Comparison of ENCODE assay signal across 2 cellular contexts in the genomic region with DNA sequence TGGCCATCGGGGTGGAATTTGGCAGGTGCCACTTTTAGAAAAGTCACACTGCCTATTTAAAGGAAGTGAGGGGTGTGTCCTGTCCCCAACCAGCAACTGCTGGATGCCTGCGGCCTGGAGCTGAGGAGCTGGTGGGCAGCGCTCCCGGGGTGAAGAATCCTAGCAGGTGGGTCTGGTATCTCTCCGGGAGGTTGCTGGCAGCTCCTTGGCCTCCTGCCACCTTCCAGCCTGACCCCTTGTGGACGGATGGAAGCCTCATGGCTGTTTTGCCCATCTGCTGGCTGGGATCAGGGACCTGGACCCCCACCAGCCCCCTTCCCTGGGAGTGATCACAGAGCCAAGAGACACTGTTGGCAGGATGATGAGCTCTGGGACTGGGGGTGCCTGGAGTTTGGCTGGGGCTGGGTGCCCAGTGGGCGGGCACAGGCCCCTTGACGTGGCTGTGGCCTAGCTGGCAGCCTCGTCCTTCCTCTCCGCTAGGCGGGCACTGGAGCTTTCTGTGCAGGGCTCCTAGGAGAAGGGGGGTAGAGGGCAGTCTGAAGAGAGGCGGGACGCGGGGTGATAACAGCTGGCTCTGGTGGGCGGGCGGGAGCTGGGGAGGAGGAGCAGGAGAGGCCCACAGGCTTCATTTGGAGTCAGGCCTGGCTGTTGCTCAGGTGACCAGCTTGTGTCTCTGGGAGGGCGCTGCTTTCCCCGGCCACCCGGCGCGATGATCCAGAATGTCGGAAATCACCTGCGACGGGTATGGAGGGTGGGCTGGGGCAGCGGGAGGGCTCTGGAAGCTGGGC.
TF ChIP-seq lines count a peak whose summit lies in the region.

A gene (plus strand): TSS at position 628 of the 788 bp plus-strand sequence. CDS start 82 bp downstream, at position 710.

TF ChIP-seq in HCT116, 20 proteins besides CTCF, POLR2A, EP300 and RAD21:
- TF ChIP-seq YY1 (IDR thresholded peaks at IDR 0.05; ENCODE audit: extremely low read depth, insufficient replicate concordance, low read depth, low read length), result no peak
- no peak for TF ChIP-seq JUND (IDR thresholded peaks at IDR 0.05)
- no peak for TF ChIP-seq EZH2phosphoT487 (IDR thresholded peaks at IDR 0.05; ENCODE audit: borderline replicate concordance)
- TF ChIP-seq, protein P1, sequence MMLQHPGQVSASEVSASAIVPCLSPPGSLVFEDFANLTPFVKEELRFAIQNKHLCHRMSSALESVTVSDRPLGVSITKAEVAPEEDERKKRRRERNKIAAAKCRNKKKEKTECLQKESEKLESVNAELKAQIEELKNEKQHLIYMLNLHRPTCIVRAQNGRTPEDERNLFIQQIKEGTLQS (IDR thresholded peaks at IDR 0.05), result no peak
- TF ChIP-seq POLR2AphosphoS5 (IDR thresholded peaks at IDR 0.05; ENCODE audit: low read depth, low read length), result no peak
- no peak for TF ChIP-seq CBX3 (IDR thresholded peaks at IDR 0.05; ENCODE audit: low read depth)
- TF ChIP-seq SIN3A (IDR thresholded peaks at IDR 0.05; ENCODE audit: low read depth), result no peak
- no peak for TF ChIP-seq FOSL1 (IDR thresholded peaks at IDR 0.05; ENCODE audit: low read depth)
- no peak for TF ChIP-seq SP1 (IDR thresholded peaks at IDR 0.05; ENCODE audit: low read depth)
- no peak for TF ChIP-seq EGR1 (IDR thresholded peaks at IDR 0.05; ENCODE audit: low read depth)
- TF ChIP-seq ZNF274 (IDR thresholded peaks at IDR 0.05; ENCODE audit: low read depth, low read length), result no peak
- TF ChIP-seq ZFX (IDR thresholded peaks at IDR 0.05), result no peak
- no peak for TF ChIP-seq ELF1 (IDR thresholded peaks at IDR 0.05; ENCODE audit: borderline replicate concordance, low read depth)
- TF ChIP-seq CEBPB (IDR thresholded peaks at IDR 0.05; ENCODE audit: low read depth), result no peak
- TF ChIP-seq, protein P2, sequence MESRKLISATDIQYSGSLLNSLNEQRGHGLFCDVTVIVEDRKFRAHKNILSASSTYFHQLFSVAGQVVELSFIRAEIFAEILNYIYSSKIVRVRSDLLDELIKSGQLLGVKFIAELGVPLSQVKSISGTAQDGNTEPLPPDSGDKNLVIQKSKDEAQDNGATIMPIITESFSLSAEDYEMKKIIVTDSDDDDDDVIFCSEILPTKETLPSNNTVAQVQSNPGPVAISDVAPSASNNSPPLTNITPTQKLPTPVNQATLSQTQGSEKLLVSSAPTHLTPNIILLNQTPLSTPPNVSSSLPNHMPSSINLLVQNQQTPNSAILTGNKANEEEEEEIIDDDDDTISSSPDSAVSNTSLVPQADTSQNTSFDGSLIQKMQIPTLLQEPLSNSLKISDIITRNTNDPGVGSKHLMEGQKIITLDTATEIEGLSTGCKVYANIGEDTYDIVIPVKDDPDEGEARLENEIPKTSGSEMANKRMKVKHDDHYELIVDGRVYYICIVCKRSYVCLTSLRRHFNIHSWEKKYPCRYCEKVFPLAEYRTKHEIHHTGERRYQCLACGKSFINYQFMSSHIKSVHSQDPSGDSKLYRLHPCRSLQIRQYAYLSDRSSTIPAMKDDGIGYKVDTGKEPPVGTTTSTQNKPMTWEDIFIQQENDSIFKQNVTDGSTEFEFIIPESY (IDR thresholded peaks at IDR 0.05; ENCODE audit: extremely low read depth, insufficient replicate concordance, low read length), result no peak
- no peak for TF ChIP-seq EZH2 (IDR thresholded peaks at IDR 0.05)

TF ChIP-seq in SK-N-SH, 30 proteins besides CTCF, POLR2A, EP300 and RAD21 (continued from another document):
- TF ChIP-seq, protein P3, sequence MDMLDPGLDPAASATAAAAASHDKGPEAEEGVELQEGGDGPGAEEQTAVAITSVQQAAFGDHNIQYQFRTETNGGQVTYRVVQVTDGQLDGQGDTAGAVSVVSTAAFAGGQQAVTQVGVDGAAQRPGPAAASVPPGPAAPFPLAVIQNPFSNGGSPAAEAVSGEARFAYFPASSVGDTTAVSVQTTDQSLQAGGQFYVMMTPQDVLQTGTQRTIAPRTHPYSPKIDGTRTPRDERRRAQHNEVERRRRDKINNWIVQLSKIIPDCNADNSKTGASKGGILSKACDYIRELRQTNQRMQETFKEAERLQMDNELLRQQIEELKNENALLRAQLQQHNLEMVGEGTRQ (IDR thresholded peaks at IDR 0.05; ENCODE audit: borderline replicate concordance, low read depth, low read length), result no peak
- peak; percentile 99 for TF ChIP-seq NFIC (IDR thresholded peaks at IDR 0.05; ENCODE audit: borderline replicate concordance)
- no peak for TF ChIP-seq EZH2phosphoT487 (IDR thresholded peaks at IDR 0.05; ENCODE audit: borderline replicate concordance, low read depth)
- peak; percentile 40; the same call in 1 of the 2 replicates for TF ChIP-seq FOSL2 (IDR thresholded peaks at IDR 0.05; ENCODE audit: borderline replicate concordance, low read depth)
- TF ChIP-seq TAF1 (IDR thresholded peaks at IDR 0.05; ENCODE audit: borderline replicate concordance, low read depth, low read length), result peak; percentile 58
- peak; percentile 44 for TF ChIP-seq SMC3 (IDR thresholded peaks at IDR 0.05; ENCODE audit: low read depth, low read length)
- peak; percentile 59; the same call in 1 of the 2 replicates for TF ChIP-seq MXI1 (IDR thresholded peaks at IDR 0.05; ENCODE audit: low read depth, low read length)
- TF ChIP-seq, protein P4, sequence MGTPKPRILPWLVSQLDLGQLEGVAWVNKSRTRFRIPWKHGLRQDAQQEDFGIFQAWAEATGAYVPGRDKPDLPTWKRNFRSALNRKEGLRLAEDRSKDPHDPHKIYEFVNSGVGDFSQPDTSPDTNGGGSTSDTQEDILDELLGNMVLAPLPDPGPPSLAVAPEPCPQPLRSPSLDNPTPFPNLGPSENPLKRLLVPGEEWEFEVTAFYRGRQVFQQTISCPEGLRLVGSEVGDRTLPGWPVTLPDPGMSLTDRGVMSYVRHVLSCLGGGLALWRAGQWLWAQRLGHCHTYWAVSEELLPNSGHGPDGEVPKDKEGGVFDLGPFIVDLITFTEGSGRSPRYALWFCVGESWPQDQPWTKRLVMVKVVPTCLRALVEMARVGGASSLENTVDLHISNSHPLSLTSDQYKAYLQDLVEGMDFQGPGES (IDR thresholded peaks at IDR 0.05; ENCODE audit: low read depth, low read length), result no peak
- TF ChIP-seq, protein P5, sequence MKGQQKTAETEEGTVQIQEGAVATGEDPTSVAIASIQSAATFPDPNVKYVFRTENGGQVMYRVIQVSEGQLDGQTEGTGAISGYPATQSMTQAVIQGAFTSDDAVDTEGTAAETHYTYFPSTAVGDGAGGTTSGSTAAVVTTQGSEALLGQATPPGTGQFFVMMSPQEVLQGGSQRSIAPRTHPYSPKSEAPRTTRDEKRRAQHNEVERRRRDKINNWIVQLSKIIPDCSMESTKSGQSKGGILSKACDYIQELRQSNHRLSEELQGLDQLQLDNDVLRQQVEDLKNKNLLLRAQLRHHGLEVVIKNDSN (IDR thresholded peaks at IDR 0.05; ENCODE audit: borderline replicate concordance, low read depth), result peak; percentile 17
- peak; percentile 91 for TF ChIP-seq CHD2 (IDR thresholded peaks at IDR 0.05; ENCODE audit: low read length, partially characterized antibody)
- TF ChIP-seq RFX5 (IDR thresholded peaks at IDR 0.05; ENCODE audit: low read length), result no peak
- no peak for TF ChIP-seq NRF1 (IDR thresholded peaks at IDR 0.05; ENCODE audit: low read depth, low read length)
- TF ChIP-seq, protein P6, sequence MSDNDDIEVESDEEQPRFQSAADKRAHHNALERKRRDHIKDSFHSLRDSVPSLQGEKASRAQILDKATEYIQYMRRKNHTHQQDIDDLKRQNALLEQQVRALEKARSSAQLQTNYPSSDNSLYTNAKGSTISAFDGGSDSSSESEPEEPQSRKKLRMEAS (IDR thresholded peaks at IDR 0.05; ENCODE audit: low read depth), result no peak
- TF ChIP-seq FOXJ3 (CRISPR knock-in tag; IDR thresholded peaks at IDR 0.05), result peak; percentile 84; the same call in 1 of the 2 replicates
- TF ChIP-seq, protein P2 (IDR thresholded peaks at IDR 0.05; ENCODE audit: borderline replicate concordance, low read depth), result peak; percentile 70; the same call in 1 of the 2 replicates
- peak; percentile 90 for TF ChIP-seq RCOR1 (IDR thresholded peaks at IDR 0.05; ENCODE audit: low read length)
- TF ChIP-seq MEF2A (IDR thresholded peaks at IDR 0.05; ENCODE audit: borderline replicate concordance, low read depth), result no peak
- peak; percentile 55; the same call in 1 of the 2 replicates for TF ChIP-seq JUND (IDR thresholded peaks at IDR 0.05)
- peak; percentile 80 for TF ChIP-seq TEAD4 (IDR thresholded peaks at IDR 0.05; ENCODE audit: borderline replicate concordance, insufficient read depth)
- TF ChIP-seq FOXM1 (IDR thresholded peaks at IDR 0.05; ENCODE audit: low read depth), result peak; percentile 67; the same call in 1 of the 2 replicates
- TF ChIP-seq, protein P7, sequence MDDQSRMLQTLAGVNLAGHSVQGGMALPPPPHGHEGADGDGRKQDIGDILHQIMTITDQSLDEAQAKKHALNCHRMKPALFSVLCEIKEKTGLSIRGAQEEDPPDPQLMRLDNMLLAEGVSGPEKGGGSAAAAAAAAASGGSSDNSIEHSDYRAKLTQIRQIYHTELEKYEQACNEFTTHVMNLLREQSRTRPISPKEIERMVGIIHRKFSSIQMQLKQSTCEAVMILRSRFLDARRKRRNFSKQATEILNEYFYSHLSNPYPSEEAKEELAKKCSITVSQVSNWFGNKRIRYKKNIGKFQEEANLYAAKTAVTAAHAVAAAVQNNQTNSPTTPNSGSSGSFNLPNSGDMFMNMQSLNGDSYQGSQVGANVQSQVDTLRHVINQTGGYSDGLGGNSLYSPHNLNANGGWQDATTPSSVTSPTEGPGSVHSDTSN (IDR thresholded peaks at IDR 0.05), result peak; percentile 97
- TF ChIP-seq YY1 (IDR thresholded peaks at IDR 0.05; ENCODE audit: low read depth), result peak; percentile 54; the same call in 1 of the 2 replicates
- no peak; the same call in 1 of the 2 replicates for TF ChIP-seq ELF1 (IDR thresholded peaks at IDR 0.05)
- TF ChIP-seq SIN3A (IDR thresholded peaks at IDR 0.05; ENCODE audit: borderline replicate concordance, low read depth, low read length), result peak; percentile 39; the same call in 1 of the 2 replicates
- TF ChIP-seq, protein P8, sequence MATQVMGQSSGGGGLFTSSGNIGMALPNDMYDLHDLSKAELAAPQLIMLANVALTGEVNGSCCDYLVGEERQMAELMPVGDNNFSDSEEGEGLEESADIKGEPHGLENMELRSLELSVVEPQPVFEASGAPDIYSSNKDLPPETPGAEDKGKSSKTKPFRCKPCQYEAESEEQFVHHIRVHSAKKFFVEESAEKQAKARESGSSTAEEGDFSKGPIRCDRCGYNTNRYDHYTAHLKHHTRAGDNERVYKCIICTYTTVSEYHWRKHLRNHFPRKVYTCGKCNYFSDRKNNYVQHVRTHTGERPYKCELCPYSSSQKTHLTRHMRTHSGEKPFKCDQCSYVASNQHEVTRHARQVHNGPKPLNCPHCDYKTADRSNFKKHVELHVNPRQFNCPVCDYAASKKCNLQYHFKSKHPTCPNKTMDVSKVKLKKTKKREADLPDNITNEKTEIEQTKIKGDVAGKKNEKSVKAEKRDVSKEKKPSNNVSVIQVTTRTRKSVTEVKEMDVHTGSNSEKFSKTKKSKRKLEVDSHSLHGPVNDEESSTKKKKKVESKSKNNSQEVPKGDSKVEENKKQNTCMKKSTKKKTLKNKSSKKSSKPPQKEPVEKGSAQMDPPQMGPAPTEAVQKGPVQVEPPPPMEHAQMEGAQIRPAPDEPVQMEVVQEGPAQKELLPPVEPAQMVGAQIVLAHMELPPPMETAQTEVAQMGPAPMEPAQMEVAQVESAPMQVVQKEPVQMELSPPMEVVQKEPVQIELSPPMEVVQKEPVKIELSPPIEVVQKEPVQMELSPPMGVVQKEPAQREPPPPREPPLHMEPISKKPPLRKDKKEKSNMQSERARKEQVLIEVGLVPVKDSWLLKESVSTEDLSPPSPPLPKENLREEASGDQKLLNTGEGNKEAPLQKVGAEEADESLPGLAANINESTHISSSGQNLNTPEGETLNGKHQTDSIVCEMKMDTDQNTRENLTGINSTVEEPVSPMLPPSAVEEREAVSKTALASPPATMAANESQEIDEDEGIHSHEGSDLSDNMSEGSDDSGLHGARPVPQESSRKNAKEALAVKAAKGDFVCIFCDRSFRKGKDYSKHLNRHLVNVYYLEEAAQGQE (IDR thresholded peaks at IDR 0.05; ENCODE audit: low read depth, low read length), result no peak
- peak; percentile 71; the same call in 1 of the 2 replicates for TF ChIP-seq RXRA (IDR thresholded peaks at IDR 0.05; ENCODE audit: borderline replicate concordance, low read depth)
- TF ChIP-seq GABPA (IDR thresholded peaks at IDR 0.05; ENCODE audit: low read depth), result no peak
- no peak; the same call in 1 of the 2 replicates for TF ChIP-seq GATA2 (CRISPR knock-in tag; IDR thresholded peaks at IDR 0.05)
- peak; percentile 71 for TF ChIP-seq POLR2AphosphoS5 (IDR thresholded peaks at IDR 0.05; ENCODE audit: low read depth, low read length)
